In genomic region chr11:34525098-34525497, GRCh38 we compare ENCODE assay signal across 34 cellular contexts. TPM values are rescaled to one million over a fixed set of nuclear protein-coding genes. Genes with fewer than 3 reads are reported as not detected.
"Had no signal": no experiment of that assay in that cellular context is flagged by ENCODE, and none has a peak within 500 bp of the region (broad histone marks: within the 10 kb centered on the region; RNA-seq: fewer than 3 reads in every experiment).

No MANE protein-coding gene starts in this region.

- H3K4me1 ChIP-seq: neural progenitor cell, psoas muscle, spleen, stomach, tibial nerve, vagina had no signal

- H3K27me3 Mint-ChIP-seq: progenitor cell of endocrine pancreas had no signal

- H3K9me3 ChIP-seq: ovary, psoas muscle, spleen, stomach, thoracic aorta, thyroid gland, tibial nerve, upper lobe of left lung, vagina had no signal

- H3K4me3 ChIP-seq: neural progenitor cell, ovary, psoas muscle, skin epidermis, smooth muscle cell, spleen, stomach, thoracic aorta, thyroid gland, tibial nerve, upper lobe of left lung, vagina had no signal

- DNase-seq: naive thymus-derived CD4-positive, alpha-beta T cell; natural killer cell; occipital lobe; ovary; posterior cingulate gyrus; psoas muscle; right cardiac atrium; spleen; stimulated activated CD4-positive, alpha-beta T cell treated with anti-CD3 and anti-CD28 coated beads, Interleukin-12 subunit alpha, Interleukin-12 subunit beta, amount 100 ng/mL, for 4 hours; stimulated activated CD4-positive, alpha-beta T cell treated with anti-CD3 and anti-CD28 coated beads, Interleukin-1b, Interleukin-23, amount 100 ng/mL, for 48 hours; stimulated activated CD4-positive, alpha-beta T cell treated with anti-CD3 and anti-CD28 coated beads, Interleukin-4, amount 100 ng/mL, for 1 hour; stimulated activated CD4-positive, alpha-beta T cell treated with anti-CD3 and anti-CD28 coated beads, Interleukin-4, amount 100 ng/mL, for 4 hours; stimulated activated CD8-positive, alpha-beta memory T cell treated with anti-CD3 and anti-CD28 coated beads, Interleukin-4, amount 100 ng/mL, for 48 hours; stimulated activated naive B cell treated with anti-CD40 and anti-IgM and Interleukin-4, amounts not matched to agents 10 μg/mL and 1 μg/mL and 100 μg/mL, for 72 hours; stimulated activated naive CD4-positive, alpha-beta T cell treated with Interleukin-2 at 50 U/mL for 16 hours; stomach; thyroid gland; trophoblast cell had no signal

- H3K4me1 Mint-ChIP-seq: naive thymus-derived CD4-positive, alpha-beta T cell; natural killer cell; nephron; neural progenitor cell; stimulated activated naive B cell treated with anti-CD40 and anti-IgM and Interleukin-4, amounts not matched to agents 10 μg/mL and 1 μg/mL and 100 μg/mL, for 72 hours had no signal

- H3K36me3 ChIP-seq: neural progenitor cell, ovary, spleen, stomach, thoracic aorta, thyroid gland, tibial nerve, upper lobe of left lung, vagina had no signal

- H3K79me2 ChIP-seq: parathyroid adenoma had no signal

- H3K4me3 Mint-ChIP-seq: naive thymus-derived CD4-positive, alpha-beta T cell; natural killer cell; nephron; neural progenitor cell; stimulated activated naive B cell treated with anti-CD40 and anti-IgM and Interleukin-4, amounts not matched to agents 10 μg/mL and 1 μg/mL and 100 μg/mL, for 72 hours; stimulated activated naive CD8-positive, alpha-beta T cell treated with anti-CD3 and anti-CD28 coated beads, Interleukin-15, Interleukin-2, amounts not matched to agents 100 ng/mL and 50 ng/mL, for 24 hours had no signal

- ATAC-seq: natural killer cell; psoas muscle; sciatic nerve; stimulated activated naive B cell treated with anti-CD40 and anti-IgM and Interleukin-4, amounts not matched to agents 10 μg/mL and 1 μg/mL and 100 μg/mL, for 72 hours had no signal

- H3K27me3 ChIP-seq: neural progenitor cell, ovary, thyroid gland, tibial nerve, upper lobe of left lung, vagina had no signal

- FAIRE-seq: urothelium cell line had no signal

- H3K36me3 Mint-ChIP-seq: natural killer cell; neural progenitor cell; stimulated activated naive B cell treated with anti-CD40 and anti-IgM and Interleukin-4, amounts not matched to agents 10 μg/mL and 1 μg/mL and 100 μg/mL, for 72 hours had no signal

- H3K9ac ChIP-seq: neural progenitor cell, parathyroid adenoma had no signal

- H3K9me3 Mint-ChIP-seq: naive thymus-derived CD4-positive, alpha-beta T cell; natural killer cell; neural progenitor cell; stimulated activated naive B cell treated with anti-CD40 and anti-IgM and Interleukin-4, amounts not matched to agents 10 μg/mL and 1 μg/mL and 100 μg/mL, for 72 hours; stimulated activated naive CD8-positive, alpha-beta T cell treated with anti-CD3 and anti-CD28 coated beads, Interleukin-15, Interleukin-2, amounts not matched to agents 100 ng/mL and 50 ng/mL, for 24 hours had no signal

- H3K27ac ChIP-seq: neural progenitor cell, ovary, parathyroid adenoma, psoas muscle, skin epidermis, spleen, stomach, thoracic aorta, thyroid gland, tibial nerve, upper lobe of left lung, vagina had no signal

- H3K4me2 ChIP-seq: neural progenitor cell, smooth muscle cell had no signal

- H2AFZ ChIP-seq: neural progenitor cell, parathyroid adenoma had no signal

- H3K27ac Mint-ChIP-seq: naive thymus-derived CD4-positive, alpha-beta T cell; natural killer cell; nephron; neural progenitor cell; progenitor cell of endocrine pancreas; stimulated activated naive B cell treated with anti-CD40 and anti-IgM and Interleukin-4, amounts not matched to agents 10 μg/mL and 1 μg/mL and 100 μg/mL, for 72 hours; stimulated activated naive CD8-positive, alpha-beta T cell treated with anti-CD3 and anti-CD28 coated beads, Interleukin-15, Interleukin-2, amounts not matched to agents 100 ng/mL and 50 ng/mL, for 24 hours had no signal

RNA-seq across cellular contexts. Expression of gene ELF5, which starts 11.5 kb away (rescaled TPM):
- total RNA-seq: naive thymus-derived CD4-positive, alpha-beta T cell; natural killer cell; occipital lobe; osteoblast; ovary; psoas muscle; right cardiac atrium; sciatic nerve; subcutaneous adipose tissue; thoracic aorta; thyroid gland; tibial nerve; vagina had no signal
- polyA plus RNA-seq: naive thymus-derived CD4-positive, alpha-beta T cell; neural cell; ovary; right cardiac atrium; smooth muscle cell had no signal
